Comparison of ENCODE assay signal across 11 cellular contexts in genomic region chr21:42039911-42040351, GRCh38. TPM values are rescaled to one million over a fixed set of nuclear protein-coding genes. Genes with fewer than 3 reads are reported as not detected.
A peak's percentile ranks its signal among the peaks of the same experiment; 100 is the strongest.
DNase-seq lines count a peak whose midpoint lies in the region; ATAC-seq and TF ChIP-seq lines count a peak whose summit lies in the region.
"Had no signal": no experiment of that assay in that cellular context is flagged by ENCODE, and none has a peak within 500 bp of the region (broad histone marks: within the 10 kb centered on the region; RNA-seq: fewer than 3 reads in every experiment).

No MANE protein-coding gene starts in this region.

- TF ChIP-seq CTCF in RWPE2 (IDR thresholded peaks at IDR 0.05; ENCODE audit: poor library complexity, severe bottlenecking): no peak
- TF ChIP-seq CTCF in psoas muscle (IDR thresholded peaks at IDR 0.05): no peak
- TF ChIP-seq CTCF in esophagus muscularis mucosa (IDR thresholded peaks at IDR 0.05): no peak

- DNase-seq in Daoy (ENCODE audit: low read depth) (peak; percentile 82), RWPE2 (ENCODE audit: low spot score) (no peak), fibroblast of the conjunctiva (ENCODE audit: low read depth) (peak; percentile 47), psoas muscle (peak in 1 of 2 donors; percentile 44), esophagus muscularis mucosa (ENCODE audit: extremely low spot score) (no peak)
- DNase-seq: activated gamma-delta T cell, NCI-H146 had no signal

- intact Hi-C loops in psoas muscle (cut with DNase I) (no loop called here), esophagus muscularis mucosa (cut with DNase I) (no loop called here)

- H3K4me1 ChIP-seq in RWPE2 (ENCODE audit: insufficient read depth, poor library complexity, severe bottlenecking) (peaks cover 14% of the 10 kb centered on the region), psoas muscle (no peaks in the 10 kb centered on the region), esophagus muscularis mucosa (peaks cover 0 to 15% (median 12%) of the 10 kb centered on the region in 4 donors)

- H3K9me3 ChIP-seq in RWPE2 (ENCODE audit: severe bottlenecking) (no peaks in the 10 kb centered on the region), psoas muscle (no peaks in the 10 kb centered on the region), esophagus muscularis mucosa (no peaks in the 10 kb centered on the region)

- H3K4me3 ChIP-seq in RWPE2 (ENCODE audit: severe bottlenecking): no peak overlapping the region
- H3K4me3 ChIP-seq in psoas muscle: no peak overlapping the region
- H3K4me3 ChIP-seq in esophagus muscularis mucosa: no peak overlapping the region

- WGBS in psoas muscle, 3 donors: 42 to 56% (median 44%) methylated on average over 12 of the region's 12 CpGs
- 47% methylated on average over 10 of the region's 12 CpGs for WGBS in esophagus muscularis mucosa

- H3K36me3 ChIP-seq in RWPE2 (ENCODE audit: low read depth): no peaks in the 10 kb centered on the region
- H3K36me3 ChIP-seq in psoas muscle (ENCODE audit: insufficient read depth in 1 of 2, low read depth in 1 of 2): no peaks in the 10 kb centered on the region
- H3K36me3 ChIP-seq in esophagus muscularis mucosa: no peaks in the 10 kb centered on the region

- H3K27ac ChIP-seq in RWPE2 (ENCODE audit: poor library complexity, severe bottlenecking) (peak overlapping the region; percentile 36), psoas muscle (peak overlapping the region; percentile 16), esophagus muscularis mucosa (replicated peaks in 1 of 4) (peak overlapping the region in 1 of 4 donors; percentile 3)

- no peaks in the 10 kb centered on the region for H3K27me3 ChIP-seq in RWPE2 (ENCODE audit: insufficient read depth, poor library complexity, severe bottlenecking)
- H3K27me3 ChIP-seq in psoas muscle (ENCODE audit: insufficient read depth in 3 of 3, low read length in 2 of 3): peaks cover 0 to 4% (median 3%) of the 10 kb centered on the region in 3 donors
- H3K27me3 ChIP-seq in esophagus muscularis mucosa: no peaks in the 10 kb centered on the region

- ATAC-seq in RWPE2 (ENCODE audit: low read depth) (no peak), psoas muscle (peak in 2 of 4 donors; percentile 40 to 47), HG03108 (IDR thresholded peaks at IDR 0.05; ENCODE audit: unreplicated experiment) (no peak), HG02623 (IDR thresholded peaks at IDR 0.05; ENCODE audit: unreplicated experiment) (no peak), GM21576 (IDR thresholded peaks at IDR 0.05; ENCODE audit: unreplicated experiment) (no peak)

- no peak for TF ChIP-seq EP300 in esophagus muscularis mucosa (IDR thresholded peaks at IDR 0.05)

- TF ChIP-seq POLR2A in esophagus muscularis mucosa (IDR thresholded peaks at IDR 0.05; ENCODE audit: low read depth): no peak

RNA-seq across cellular contexts. Expression of gene ZBTB21, which starts 29.8 kb away (rescaled TPM):
- total RNA-seq in Daoy (2014; rRNA removed; shearing (Covaris generic)): 16.9 and 17.7 TPM in 2 replicates
- total RNA-seq in psoas muscle (1 to 10 TPM; 4.5 to 8.8 (median 4.6) TPM), esophagus muscularis mucosa (10 to 100 TPM in 1 of 4 donors, 1 to 10 TPM in 3; 5.9 to 15.1 (median 9.2) TPM)
- 1 to 10 TPM in 2 of 3 donors, under 1 TPM in 1; 0.49 to 2.2 (median 1.2) TPM for polyA plus RNA-seq in psoas muscle

RNA-seq across cellular contexts. Expression of gene UMODL1, which starts 31.2 kb away (rescaled TPM):
- 0.24 and 0.80 TPM in 2 replicates for total RNA-seq in Daoy (2014; rRNA removed; shearing (Covaris generic))
- total RNA-seq in psoas muscle (not detected), esophagus muscularis mucosa (under 1 TPM in 1 of 4 donors, not detected in 3; 0.13 TPM)
- polyA plus RNA-seq in psoas muscle: not detected
- total RNA-seq: natural killer cell treated with Interleukin-12 subunit alpha and Interleukin-12 subunit beta and Interleukin-15 and Interleukin-18, amount 100 ng/mL, for 72 hours had no signal

Comparison
In these comparisons a context has a peak if more than half of its experiments do, and no peak if none do; other contexts are left out.
1. DNase-seq: peak in Daoy (single experiment) and fibroblast of the conjunctiva (single experiment); none in RWPE2 (single experiment) and esophagus muscularis mucosa (single experiment).